ENCODE assay signal across 12 cellular contexts in genomic region chr20:19802492-19803158, GRCh38. TPM values are rescaled to one million over a fixed set of nuclear protein-coding genes. Genes with fewer than 3 reads are reported as not detected.
DNase-seq lines count a peak whose midpoint lies in the region; TF ChIP-seq lines count a peak whose summit lies in the region.
"Had no signal": no experiment of that assay in that cellular context is flagged by ENCODE, and none has a peak within 500 bp of the region (broad histone marks: within the 10 kb centered on the region; RNA-seq: fewer than 3 reads in every experiment).

No MANE protein-coding gene starts in this region.

- no CpG with 5 or more reads among the region's 4 CpGs for WGBS in trophoblast cell (ENCODE audit: extremely low coverage, insufficient coverage, insufficient read length)

- H3K4ac ChIP-seq in trophoblast cell (ENCODE audit: low read depth, low read length), result no peak overlapping the region

- H3K79me1 ChIP-seq in trophoblast cell (ENCODE audit: low read length), result peaks cover 3% of the 10 kb centered on the region

- no peak overlapping the region for H2BK12ac ChIP-seq in trophoblast cell (ENCODE audit: low read length)

- no peak overlapping the region for H3K4me2 ChIP-seq in trophoblast cell (ENCODE audit: low read length)

- peak; percentile 19; the same call in 1 of the 2 replicates for TF ChIP-seq CTCF in GM12874 (IDR thresholded peaks at IDR 0.05; ENCODE audit: insufficient read depth, low read depth, low read length)
- peak; percentile 52 for TF ChIP-seq CTCF in epithelial cell of esophagus (IDR thresholded peaks at IDR 0.05; ENCODE audit: insufficient read depth, low read depth, low read length, missing control alignments)

- no peak overlapping the region for H3K18ac ChIP-seq in trophoblast cell (ENCODE audit: low read length)

- H3K79me2 ChIP-seq in trophoblast cell (ENCODE audit: control insufficient read depth, insufficient read depth, low read length, poor library complexity), result no peaks in the 10 kb centered on the region

- H4K12ac ChIP-seq in trophoblast cell (ENCODE audit: low read depth, low read length), result no peak overlapping the region

- peak overlapping the region; percentile 19 for H4K8ac ChIP-seq in trophoblast cell (ENCODE audit: low read depth, low read length)

- no peak overlapping the region for H3K9ac ChIP-seq in trophoblast cell (ENCODE audit: low read length)

- no peak overlapping the region for H2AK5ac ChIP-seq in trophoblast cell (ENCODE audit: low read length)

- H3K4me3 ChIP-seq in epithelial cell of esophagus (ENCODE audit: low read length) (no peak overlapping the region), trophoblast cell (ENCODE audit: low read depth, low read length) (no peak overlapping the region)
- H3K4me3 ChIP-seq: upper lobe of left lung had no signal

- peaks cover 0 to 2% of the 10 kb centered on the region in 2 experiments for H3K4me1 ChIP-seq in trophoblast cell (ENCODE audit: control insufficient read depth in 1 of 2, insufficient read depth in 2 of 2, low read length in 2 of 2)

- no peak overlapping the region for H2BK5ac ChIP-seq in trophoblast cell (ENCODE audit: low read depth, low read length, poor library complexity)

- H3K36me3 ChIP-seq in trophoblast cell (ENCODE audit: control insufficient read depth in 1 of 2, insufficient read depth in 2 of 2, low read length in 2 of 2), result peaks cover 4 to 17% of the 10 kb centered on the region in 2 experiments

- H3K14ac ChIP-seq in trophoblast cell (ENCODE audit: low read length), result no peak overlapping the region

- no peak overlapping the region for H3K23ac ChIP-seq in trophoblast cell (ENCODE audit: low read length)

- DNase-seq in NCI-H524 treated with DMSO at 0.1 percent for 48 hours (lab: John Stamatoyannopoulos, UW) (peak; percentile 27), epithelial cell of esophagus (ENCODE audit: low read depth) (peak; percentile 93), trophoblast cell (peak; percentile 60 to 64), SKM-1 (lab: John Stamatoyannopoulos, UW; ENCODE audit: unreplicated experiment) (no peak), occipital lobe (lab: John Stamatoyannopoulos, UW) (no peak)
- no peak for DNase-seq in stimulated activated CD4-positive, alpha-beta T cell treated with anti-CD3 and anti-CD28 coated beads, Interleukin-2, amount 100 ng/mL, for 48 hours
- no peak for DNase-seq in activated effector memory CD4-positive, alpha-beta T cell treated with anti-CD3 and anti-CD28 coated beads, Interleukin-2, amount 50 U/mL, for 16 hours
- DNase-seq: activated CD4-positive, alpha-beta memory T cell treated with anti-CD3 and anti-CD28 coated beads, Interleukin-2, amount 10 ng/mL, durations not matched to agents 7 days and 5 days; erythroblast; upper lobe of left lung had no signal

- no peaks in the 10 kb centered on the region for H3K27me3 ChIP-seq in trophoblast cell (ENCODE audit: insufficient read depth, low read length)
- H3K27me3 ChIP-seq: upper lobe of left lung had no signal

- H4K91ac ChIP-seq in trophoblast cell (ENCODE audit: low read depth, low read length), result peak overlapping the region; percentile 24

- H3K27ac ChIP-seq in trophoblast cell (ENCODE audit: low read depth, low read length), result peak overlapping the region; percentile 65

- H2BK120ac ChIP-seq in trophoblast cell (ENCODE audit: insufficient read depth, low read length, poor library complexity), result no peak overlapping the region

- H2AFZ ChIP-seq in trophoblast cell (ENCODE audit: insufficient read depth, low read length, poor library complexity), result no peak overlapping the region

- H3K9me3 ChIP-seq in trophoblast cell (ENCODE audit: insufficient read depth, low read depth, low read length), result no peaks in the 10 kb centered on the region
- H3K9me3 ChIP-seq: upper lobe of left lung had no signal

RNA-seq across cellular contexts. Expression of gene RIN2, which starts 44.6 kb away (rescaled TPM):
- 16.5 and 17.0 TPM in 2 replicates for polyA plus RNA-seq in trophoblast cell (2013)
- total RNA-seq in occipital lobe, result 20.0 TPM
- total RNA-seq: activated CD4-positive, alpha-beta memory T cell treated with anti-CD3 and anti-CD28 coated beads, Interleukin-2, amount 10 ng/mL, durations not matched to agents 7 days and 5 days had no signal
- polyA plus RNA-seq: IgD-negative memory B cell had no signal

Comparison
In these comparisons a context has a peak if more than half of its experiments do, and no peak if none do; other contexts are left out.
1. DNase-seq: peak in NCI-H524 treated with DMSO at 0.1 percent for 48 hours (single experiment), epithelial cell of esophagus (single experiment) and trophoblast cell (2 of 2); none in SKM-1 (single experiment), occipital lobe (single experiment), stimulated activated CD4-positive, alpha-beta T cell treated with anti-CD3 and anti-CD28 coated beads, Interleukin-2, amount 100 ng/mL, for 48 hours (0 of 2) and activated effector memory CD4-positive, alpha-beta T cell treated with anti-CD3 and anti-CD28 coated beads, Interleukin-2, amount 50 U/mL, for 16 hours (single experiment).